Comparison of ENCODE assay signal across 8 cellular contexts in the genomic region with DNA sequence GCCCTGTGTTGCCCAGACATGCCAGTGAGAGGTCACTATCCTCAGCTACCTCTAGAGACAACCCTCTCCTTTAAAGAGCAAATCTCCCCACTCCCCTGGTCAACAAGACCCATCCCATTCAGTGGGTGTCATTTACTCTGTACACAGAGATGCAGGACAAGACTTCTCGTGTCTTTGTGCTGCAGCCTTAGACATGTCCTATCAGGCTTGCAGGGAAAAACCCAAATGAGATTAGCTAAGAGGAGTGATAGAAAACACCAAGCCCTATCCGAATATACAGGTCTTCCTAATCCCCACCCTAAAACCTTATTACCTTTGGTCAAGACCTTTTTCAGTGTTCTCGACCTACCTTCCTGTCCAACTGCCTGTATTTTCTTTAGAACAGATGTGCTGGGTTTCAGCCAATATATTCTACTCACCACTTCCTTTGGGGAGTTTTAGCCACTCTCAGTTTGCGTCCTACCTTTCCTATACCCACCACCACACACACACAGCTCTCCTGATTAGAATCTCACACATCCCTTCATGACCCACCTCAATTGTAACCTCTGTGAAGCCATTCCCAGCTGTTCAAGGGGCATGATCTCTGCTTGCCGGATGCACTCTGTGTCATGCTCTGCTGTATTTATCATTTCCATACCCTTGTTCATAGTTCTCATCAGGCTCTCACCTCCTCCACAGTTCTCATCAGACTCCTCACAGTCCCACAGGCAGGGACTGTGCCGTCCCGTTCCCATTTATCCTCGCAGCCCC. TPM values are rescaled to one million over a fixed set of nuclear protein-coding genes. Genes with fewer than 3 reads are reported as not detected.
DNase-seq lines count a peak whose midpoint lies in the region; ATAC-seq and TF ChIP-seq lines count a peak whose summit lies in the region.

No MANE protein-coding gene starts in this region.

- peaks cover 0 to 3% (median 0%) of the 10 kb centered on the region in 3 donors for H3K27me3 Mint-ChIP-seq in immature natural killer cell (ENCODE audit: low read depth in 3 of 3)
- H3K27me3 Mint-ChIP-seq in CD14-positive monocyte (ENCODE audit: low read depth in 3 of 3) = no peaks in the 10 kb centered on the region

- H3K9me3 Mint-ChIP-seq in immature natural killer cell (no peaks in the 10 kb centered on the region), CD14-positive monocyte (no peaks in the 10 kb centered on the region)

- ATAC-seq in GM18498 (IDR thresholded peaks at IDR 0.05; ENCODE audit: unreplicated experiment) (peak; percentile 60), GM21529 (IDR thresholded peaks at IDR 0.05; ENCODE audit: unreplicated experiment) (peak; percentile 61)

- peak; percentile 95 for DNase-seq in Jurkat, Clone E6-1 (ENCODE audit: low read depth, low spot score)
- peak; percentile 26 to 42 (median 31) for DNase-seq in immature natural killer cell
- DNase-seq in NCI-H1436 treated with DMSO at 0.1 percent for 48 hours (lab: John Stamatoyannopoulos, UW) = no peak
- no peak for DNase-seq in CD14-positive monocyte (ENCODE audit: low spot score)
- DNase-seq in HK-2 (ENCODE audit: unreplicated experiment) = no peak
- DNase-seq in NOMO-1 treated with dmso at 0.1 percent for 144 hours (lab: John Stamatoyannopoulos, UW; ENCODE audit: unreplicated experiment) = no peak

- H3K4me1 Mint-ChIP-seq in immature natural killer cell = peaks cover 59 to 66% of the 10 kb centered on the region in 2 donors
- peaks cover 13% of the 10 kb centered on the region for H3K4me1 Mint-ChIP-seq in CD14-positive monocyte

- H3K36me3 Mint-ChIP-seq in immature natural killer cell (peaks cover 0 to 5% (median 0%) of the 10 kb centered on the region in 3 donors), CD14-positive monocyte (peaks cover 24 to 34% of the 10 kb centered on the region in 2 donors)

- H3K27ac Mint-ChIP-seq in immature natural killer cell (peak overlapping the region; percentile 4 to 42 (median 12)), CD14-positive monocyte (peak overlapping the region in 3 of 7 donors; percentile 9 to 64 (median 30))

- H3K4me3 ChIP-seq in Jurkat, Clone E6-1 (ENCODE audit: low read length) = peak overlapping the region; percentile 35

- intact Hi-C loops in CD14-positive monocyte (cut with micrococcal nuclease) = no loop called here

- TF ChIP-seq CTCF in CD14-positive monocyte (IDR thresholded peaks at IDR 0.05) = no peak

- H3K4me3 Mint-ChIP-seq in immature natural killer cell (peak overlapping the region; percentile 0 to 46 (median 43)), CD14-positive monocyte (no peak overlapping the region)

RNA-seq across cellular contexts. Expression of gene TRAM2, which starts 39.7 kb away (rescaled TPM):
- 13.5 TPM for polyA plus RNA-seq in Jurkat, Clone E6-1 (2012; ENCODE audit: insufficient read depth, insufficient read length)
- polyA plus RNA-seq in immature natural killer cell (1 to 10 TPM; 1.7 to 7.0 (median 4.4) TPM), CD14-positive monocyte (1 to 10 TPM; 4.7 to 5.9 TPM)

Comparison
In these comparisons a context has a peak if more than half of its experiments do, and no peak if none do; other contexts are left out.
1. DNase-seq: peak in Jurkat, Clone E6-1 (single experiment) and immature natural killer cell (3 of 3); none in NCI-H1436 treated with DMSO at 0.1 percent for 48 hours (single experiment), CD14-positive monocyte (single experiment), HK-2 (single experiment) and NOMO-1 treated with dmso at 0.1 percent for 144 hours (single experiment).
2. H3K4me3 Mint-ChIP-seq: peak in immature natural killer cell (5 of 5); none in CD14-positive monocyte (0 of 2).